In the genomic region with DNA sequence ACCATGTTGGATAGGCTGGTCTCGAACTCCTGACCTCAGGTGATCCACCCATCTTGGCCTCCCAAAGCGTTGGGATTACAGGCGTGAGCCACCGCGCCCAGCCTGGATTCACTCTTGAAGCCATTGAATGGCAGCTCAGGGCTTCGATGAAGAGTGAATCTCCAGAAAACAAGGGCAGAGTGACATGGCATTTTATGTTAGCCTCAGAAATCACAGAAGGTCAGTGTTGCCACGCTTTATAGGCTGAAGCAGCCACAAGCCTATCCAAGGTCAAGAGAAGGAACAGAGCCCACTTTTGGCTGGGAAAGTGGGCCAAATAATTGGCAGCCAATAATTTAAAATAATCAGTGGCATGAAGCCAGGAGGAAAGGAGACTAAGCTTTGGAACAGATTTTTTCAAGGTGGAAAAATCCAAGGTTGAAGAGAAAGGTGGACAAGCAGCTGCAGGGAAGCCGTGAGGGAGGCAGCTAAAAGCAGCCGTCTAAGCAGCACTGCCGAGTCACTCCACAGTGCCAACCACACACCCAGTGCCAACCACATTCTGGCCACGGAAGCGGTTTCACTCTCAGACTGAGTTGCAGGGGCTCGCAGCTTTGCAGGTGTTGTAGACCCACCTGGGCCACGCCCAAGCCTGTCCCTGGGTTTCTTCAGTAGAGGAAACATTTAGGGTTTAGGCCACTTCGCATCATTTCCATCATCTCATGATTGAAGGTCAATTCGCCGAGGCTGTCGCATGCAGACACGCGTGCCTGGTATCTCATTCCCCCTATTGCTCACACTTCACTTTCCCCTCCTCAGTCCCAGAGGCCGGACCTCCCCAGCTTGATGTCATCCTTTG, we compare ENCODE assay signal across 14 cellular contexts. TPM values are rescaled to one million over a fixed set of nuclear protein-coding genes. Genes with fewer than 3 reads are reported as not detected.
A peak's percentile ranks its signal among the peaks of the same experiment; 100 is the strongest.
DNase-seq lines count a peak whose midpoint lies in the region; ATAC-seq and TF ChIP-seq lines count a peak whose summit lies in the region.
"Had no signal": no experiment of that assay in that cellular context is flagged by ENCODE, and none has a peak within 500 bp of the region (broad histone marks: within the 10 kb centered on the region; RNA-seq: fewer than 3 reads in every experiment).

No MANE protein-coding gene starts in this region.

- POLR2A ChIA-PET in SK-N-SH (lab: Yijun Ruan, JAX) = no interaction called here

- no peak overlapping the region for H3K4me3 Mint-ChIP-seq in activated T-helper 2 cell treated with anti-CD3 and anti-CD28 coated beads, Interferon-gamma antibody, Interleukin-2, Interleukin-4, amounts not matched to agents 10 μg/mL and 5 μg/mL and 100 μg/mL, durations not matched to agents 14 hours and 24 hours and 36 hours (ENCODE audit: low read depth)

- TF ChIP-seq EP300 in SK-N-SH (IDR thresholded peaks at IDR 0.05; ENCODE audit: borderline replicate concordance in 1 of 2, low read depth in 1 of 2, low read length in 1 of 2) = no peak

- intact Hi-C loops in activated T-helper 2 cell treated with anti-CD3 and anti-CD28 coated beads, Interferon-gamma antibody, Interleukin-2, Interleukin-4, amounts not matched to agents 10 μg/mL and 5 μg/mL and 100 μg/mL, durations not matched to agents 14 hours and 24 hours and 36 hours (cut with micrococcal nuclease) = no loop called here

- CTCF ChIA-PET in SK-N-SH (lab: Yijun Ruan, JAX) = interaction anchor here (0.9 to 3.5 kb wide), 2 partner anchors 10 to 14 kb away, joined by 3 to 12 read pairs; no protein-coding TSS in a partner anchor

- peaks cover under 1% of the 10 kb centered on the region for H3K36me3 Mint-ChIP-seq in activated T-helper 2 cell treated with anti-CD3 and anti-CD28 coated beads, Interferon-gamma antibody, Interleukin-2, Interleukin-4, amounts not matched to agents 10 μg/mL and 5 μg/mL and 100 μg/mL, durations not matched to agents 14 hours and 24 hours and 36 hours (ENCODE audit: low read depth)

- H2BK15ac ChIP-seq in neuronal stem cell (ENCODE audit: low read length) = no peak overlapping the region

- no peak overlapping the region for H2AFZ ChIP-seq in SK-N-SH (ENCODE audit: low read depth)
- H2AFZ ChIP-seq in neuronal stem cell (ENCODE audit: low read length) = no peak overlapping the region

- H3K4ac ChIP-seq in neuronal stem cell (ENCODE audit: low read length) = no peak overlapping the region

- peak; percentile 30; the same call in 1 of the 3 replicates for ATAC-seq in SK-N-SH treated with all-trans-retinoic acid at 6 μM for 48 hours
- no peak for ATAC-seq in HG03432 (IDR thresholded peaks at IDR 0.05; ENCODE audit: unreplicated experiment)
- ATAC-seq: HCT116 had no signal

- H3K23ac ChIP-seq in neuronal stem cell (ENCODE audit: low read depth, low read length, poor library complexity) = no peak overlapping the region

- no peak overlapping the region for H3K27ac ChIP-seq in SK-N-SH (ENCODE audit: low read depth in 2 of 2, low read length in 1 of 2)
- no peak overlapping the region for H3K27ac ChIP-seq in neuronal stem cell (replicated peaks; ENCODE audit: low read length)
- H3K27ac ChIP-seq: VCaP had no signal

- no peak overlapping the region for H3K27ac Mint-ChIP-seq in activated T-helper 2 cell treated with anti-CD3 and anti-CD28 coated beads, Interferon-gamma antibody, Interleukin-2, Interleukin-4, amounts not matched to agents 10 μg/mL and 5 μg/mL and 100 μg/mL, durations not matched to agents 14 hours and 24 hours and 36 hours

- peaks cover 4% of the 10 kb centered on the region for H3K27me3 Mint-ChIP-seq in activated T-helper 2 cell treated with anti-CD3 and anti-CD28 coated beads, Interferon-gamma antibody, Interleukin-2, Interleukin-4, amounts not matched to agents 10 μg/mL and 5 μg/mL and 100 μg/mL, durations not matched to agents 14 hours and 24 hours and 36 hours (ENCODE audit: low read depth)

- DNase-seq in SK-N-SH (no peak), neuronal stem cell (ENCODE audit: low spot score) (no peak), NCI-H2227 (lab: John Stamatoyannopoulos, UW; ENCODE audit: unreplicated experiment) (no peak), A172 (ENCODE audit: low spot score) (no peak), C1 segment of cervical spinal cord (lab: John Stamatoyannopoulos, UW) (no peak)
- DNase-seq in activated T-helper 2 cell treated with anti-CD3 and anti-CD28 coated beads, Interferon-gamma antibody, Interleukin-2, Interleukin-4, amounts not matched to agents 10 μg/mL and 5 μg/mL and 100 μg/mL, durations not matched to agents 14 hours and 24 hours and 36 hours (ENCODE audit: low spot score) = peak; percentile 26
- DNase-seq: dermis blood vessel endothelial cell, IMR-90 had no signal

- no peaks in the 10 kb centered on the region for H3K9me2 ChIP-seq in SK-N-SH

- H3K4me3 ChIP-seq in SK-N-SH (ENCODE audit: low read depth in 2 of 2, low read length in 1 of 2) (no peak overlapping the region), neuronal stem cell (ENCODE audit: low read length in 2 of 2) (no peak overlapping the region)

- H3K4me1 Mint-ChIP-seq in activated T-helper 2 cell treated with anti-CD3 and anti-CD28 coated beads, Interferon-gamma antibody, Interleukin-2, Interleukin-4, amounts not matched to agents 10 μg/mL and 5 μg/mL and 100 μg/mL, durations not matched to agents 14 hours and 24 hours and 36 hours (ENCODE audit: low read depth) = peaks cover 15% of the 10 kb centered on the region

- TF ChIP-seq CTCF in SK-N-SH (IDR thresholded peaks at IDR 0.05) = no peak

- no peak overlapping the region for H4K8ac ChIP-seq in neuronal stem cell (ENCODE audit: low read depth, low read length)

- H3F3A ChIP-seq in SK-N-SH (replicated peaks; ENCODE audit: insufficient read depth) = no peaks in the 10 kb centered on the region

- no peaks in the 10 kb centered on the region for H3K79me2 ChIP-seq in SK-N-SH (ENCODE audit: insufficient read depth)

- no peak for TF ChIP-seq RAD21 in SK-N-SH (IDR thresholded peaks at IDR 0.05; ENCODE audit: low read length)

- H2AK5ac ChIP-seq in neuronal stem cell (ENCODE audit: low read depth, low read length) = no peak overlapping the region

- no peaks in the 10 kb centered on the region for H3K27me3 ChIP-seq in SK-N-SH (ENCODE audit: insufficient read depth)
- no peaks in the 10 kb centered on the region for H3K27me3 ChIP-seq in neuronal stem cell (ENCODE audit: control insufficient read depth in 3 of 3, insufficient read depth in 3 of 3, low read depth in 1 of 3, low read length in 3 of 3)

- no peaks in the 10 kb centered on the region for H3K4me1 ChIP-seq in SK-N-SH (ENCODE audit: control insufficient read depth in 1 of 2, insufficient read depth in 2 of 2, low read depth in 1 of 2, low read length in 1 of 2)
- H3K4me1 ChIP-seq in neuronal stem cell (ENCODE audit: control insufficient read depth in 2 of 2, insufficient read depth in 1 of 2, low read depth in 1 of 2, low read length in 2 of 2) = peaks cover 0 to 4% of the 10 kb centered on the region in 2 donors

- no peak overlapping the region for H2BK5ac ChIP-seq in neuronal stem cell (ENCODE audit: low read length)

- no peak overlapping the region for H3K9ac ChIP-seq in SK-N-SH
- H3K9ac ChIP-seq in neuronal stem cell (ENCODE audit: low read depth, low read length, poor library complexity) = no peak overlapping the region

- H4K91ac ChIP-seq in neuronal stem cell (ENCODE audit: low read depth, low read length, poor library complexity) = no peak overlapping the region

- H2BK120ac ChIP-seq in neuronal stem cell (ENCODE audit: low read depth, low read length) = no peak overlapping the region

- no peaks in the 10 kb centered on the region for H3K36me3 ChIP-seq in SK-N-SH (replicated peaks in 1 of 2; ENCODE audit: control insufficient read depth in 1 of 2, insufficient read depth in 2 of 2, low read length in 1 of 2)
- H3K36me3 ChIP-seq in neuronal stem cell (replicated peaks in 1 of 2; ENCODE audit: control insufficient read depth in 2 of 2, insufficient read depth in 2 of 2, low read length in 2 of 2) = no peaks in the 10 kb centered on the region

- H3K9me3 Mint-ChIP-seq in activated T-helper 2 cell treated with anti-CD3 and anti-CD28 coated beads, Interferon-gamma antibody, Interleukin-2, Interleukin-4, amounts not matched to agents 10 μg/mL and 5 μg/mL and 100 μg/mL, durations not matched to agents 14 hours and 24 hours and 36 hours = no peaks in the 10 kb centered on the region

- no peak overlapping the region for H3K4me2 ChIP-seq in SK-N-SH
- no peak overlapping the region for H3K4me2 ChIP-seq in neuronal stem cell (ENCODE audit: insufficient read depth, low read length, poor library complexity, severe bottlenecking)

- no peak overlapping the region for H2BK12ac ChIP-seq in neuronal stem cell (ENCODE audit: low read length)

- no peaks in the 10 kb centered on the region for H3K79me1 ChIP-seq in neuronal stem cell (ENCODE audit: low read depth, low read length)

- WGBS in SK-N-SH (ENCODE audit: low lambda C conversion rate) = 93% methylated on average over 19 of the region's 21 CpGs
- WGBS in neuronal stem cell (ENCODE audit: extremely low coverage in 2 of 2, insufficient read length in 2 of 2, insufficient replicate concordance in 1 of 2), 2 donors = no CpG with 5 or more reads among the region's 21 CpGs

- no peaks in the 10 kb centered on the region for H4K20me1 ChIP-seq in SK-N-SH (ENCODE audit: insufficient read depth)

- peak overlapping the region; percentile 16 for H3K18ac ChIP-seq in neuronal stem cell (ENCODE audit: low read length)

- H3K14ac ChIP-seq in neuronal stem cell (ENCODE audit: low read length) = no peak overlapping the region

- H3K9me3 ChIP-seq in SK-N-SH (no peaks in the 10 kb centered on the region), neuronal stem cell (replicated peaks in 1 of 2; ENCODE audit: control insufficient read depth in 2 of 2, insufficient read depth in 1 of 2, low read depth in 1 of 2, low read length in 2 of 2) (no peaks in the 10 kb centered on the region)

RNA-seq across cellular contexts. Expression of a gene that starts 17.4 kb away (rescaled TPM):
- polyA plus RNA-seq in SK-N-SH (2012; rRNA removed) = not detected in 2 replicates
- polyA plus RNA-seq in SK-N-SH (2012; cell fraction: cytosol; rRNA removed) = not detected in 2 replicates
- polyA plus RNA-seq in SK-N-SH (2012; cell fraction: nucleus; rRNA removed) = not detected in 2 replicates
- total RNA-seq in activated T-helper 2 cell treated with anti-CD3 and anti-CD28 coated beads, Interferon-gamma antibody, Interleukin-2, Interleukin-4, amounts not matched to agents 10 μg/mL and 5 μg/mL and 100 μg/mL, durations not matched to agents 14 hours and 24 hours and 36 hours = not detected in 2 replicates
- polyA plus RNA-seq in neuronal stem cell (2013, experiment 1 of 2) = not detected
- 0.07 TPM for polyA plus RNA-seq in neuronal stem cell (2013, experiment 2 of 2)
- total RNA-seq in A172 (2014; rRNA removed; shearing (Covaris generic)) = not detected in 2 replicates
- total RNA-seq: A673, dermis blood vessel endothelial cell, IMR-90, osteocyte had no signal
- polyA plus RNA-seq: IMR-90 had no signal

RNA-seq across cellular contexts. Expression of a gene that starts 30.5 kb away (rescaled TPM):
- not detected in 2 replicates for polyA plus RNA-seq in SK-N-SH (2012; rRNA removed)
- not detected in 2 replicates for polyA plus RNA-seq in SK-N-SH (2012; cell fraction: cytosol; rRNA removed)
- not detected in 2 replicates for polyA plus RNA-seq in SK-N-SH (2012; cell fraction: nucleus; rRNA removed)
- total RNA-seq in activated T-helper 2 cell treated with anti-CD3 and anti-CD28 coated beads, Interferon-gamma antibody, Interleukin-2, Interleukin-4, amounts not matched to agents 10 μg/mL and 5 μg/mL and 100 μg/mL, durations not matched to agents 14 hours and 24 hours and 36 hours = 0.55 TPM in 1 of 2 replicates, not detected in the other
- polyA plus RNA-seq in neuronal stem cell (2013, experiment 1 of 2) = 0.17 TPM
- 0.12 TPM for polyA plus RNA-seq in neuronal stem cell (2013, experiment 2 of 2)
- total RNA-seq in A172 (2014; rRNA removed; shearing (Covaris generic)) = not detected in 2 replicates
- total RNA-seq: A673, dermis blood vessel endothelial cell, IMR-90, osteocyte had no signal
- polyA plus RNA-seq: IMR-90 had no signal

RNA-seq across cellular contexts. Expression of a gene that starts 56.1 kb away (rescaled TPM):
- polyA plus RNA-seq in SK-N-SH (2012; rRNA removed) = 114 and 152 TPM in 2 replicates
- 91.5 and 118 TPM in 2 replicates for polyA plus RNA-seq in SK-N-SH (2012; cell fraction: cytosol; rRNA removed)
- polyA plus RNA-seq in SK-N-SH (2012; cell fraction: nucleus; rRNA removed) = 94.2 and 127 TPM in 2 replicates
- total RNA-seq in activated T-helper 2 cell treated with anti-CD3 and anti-CD28 coated beads, Interferon-gamma antibody, Interleukin-2, Interleukin-4, amounts not matched to agents 10 μg/mL and 5 μg/mL and 100 μg/mL, durations not matched to agents 14 hours and 24 hours and 36 hours = 143 and 148 TPM in 2 replicates
- 58.4 TPM for polyA plus RNA-seq in neuronal stem cell (2013, experiment 1 of 2)
- 57.2 TPM for polyA plus RNA-seq in neuronal stem cell (2013, experiment 2 of 2)
- 98.6 and 101 TPM in 2 replicates for total RNA-seq in A172 (2014; rRNA removed; shearing (Covaris generic))

RNA-seq across cellular contexts. Expression of a gene that starts 57.7 kb away (rescaled TPM):
- polyA plus RNA-seq in SK-N-SH (2012; rRNA removed) = 11.4 and 16.7 TPM in 2 replicates
- 14.8 and 14.9 TPM in 2 replicates for polyA plus RNA-seq in SK-N-SH (2012; cell fraction: cytosol; rRNA removed)
- 8.1 and 14.8 TPM in 2 replicates for polyA plus RNA-seq in SK-N-SH (2012; cell fraction: nucleus; rRNA removed)
- 23.1 and 24.6 TPM in 2 replicates for total RNA-seq in activated T-helper 2 cell treated with anti-CD3 and anti-CD28 coated beads, Interferon-gamma antibody, Interleukin-2, Interleukin-4, amounts not matched to agents 10 μg/mL and 5 μg/mL and 100 μg/mL, durations not matched to agents 14 hours and 24 hours and 36 hours
- 6.6 TPM for polyA plus RNA-seq in neuronal stem cell (2013, experiment 1 of 2)
- 6.4 TPM for polyA plus RNA-seq in neuronal stem cell (2013, experiment 2 of 2)
- 20.9 and 26.0 TPM in 2 replicates for total RNA-seq in A172 (2014; rRNA removed; shearing (Covaris generic))

RNA-seq across cellular contexts. Expression of a gene that starts 57.7 kb away (rescaled TPM):
- polyA plus RNA-seq in SK-N-SH (2012; rRNA removed) = 4.3 and 4.4 TPM in 2 replicates
- 1.9 and 3.0 TPM in 2 replicates for polyA plus RNA-seq in SK-N-SH (2012; cell fraction: cytosol; rRNA removed)
- polyA plus RNA-seq in SK-N-SH (2012; cell fraction: nucleus; rRNA removed) = 7.2 and 7.7 TPM in 2 replicates
- 6.7 and 7.6 TPM in 2 replicates for total RNA-seq in activated T-helper 2 cell treated with anti-CD3 and anti-CD28 coated beads, Interferon-gamma antibody, Interleukin-2, Interleukin-4, amounts not matched to agents 10 μg/mL and 5 μg/mL and 100 μg/mL, durations not matched to agents 14 hours and 24 hours and 36 hours
- polyA plus RNA-seq in neuronal stem cell (2013, experiment 1 of 2) = 4.5 TPM
- 4.4 TPM for polyA plus RNA-seq in neuronal stem cell (2013, experiment 2 of 2)
- total RNA-seq in A172 (2014; rRNA removed; shearing (Covaris generic)) = 4.3 and 4.6 TPM in 2 replicates
